In genomic region chrX:24799565-24799964, GRCh38 we compare ENCODE assay signal across 26 cellular contexts.
"Had no signal": no experiment of that assay in that cellular context is flagged by ENCODE, and none has a peak within 500 bp of the region (broad histone marks: within the 10 kb centered on the region; RNA-seq: fewer than 3 reads in every experiment).

No MANE protein-coding gene starts in this region.

- ATAC-seq: activated naive CD8-positive, alpha-beta T cell treated with anti-CD3 and anti-CD28 coated beads, Interleukin-2, amount 50 U/mL, for 24 hours; body of pancreas; effector memory CD8-positive, alpha-beta T cell; esophagus mucosa; lower lobe of right lung; mucosa of descending colon; naive thymus-derived CD4-positive, alpha-beta T cell; stimulated activated effector memory CD8-positive, alpha-beta T cell treated with anti-CD3 and anti-CD28 coated beads, Interleukin-12 subunit alpha, Interleukin-12 subunit beta, amount 100 ng/mL, for 72 hours; stimulated activated naive CD8-positive, alpha-beta T cell treated with anti-CD3 and anti-CD28 coated beads, Interleukin-15, amount 100 ng/mL, for 72 hours; T-helper 17 cell had no signal

- H3K9me3 ChIP-seq: body of pancreas, lower lobe of right lung, mucosa of descending colon, transverse colon had no signal

- H3K27ac Mint-ChIP-seq: activated CD4-positive, alpha-beta memory T cell treated with anti-CD3 and anti-CD28 coated beads, Interleukin-2, amount 10 ng/mL, durations not matched to agents 7 days and 5 days; activated naive CD8-positive, alpha-beta T cell treated with anti-CD3 and anti-CD28 coated beads, Interleukin-2, amount 50 U/mL, for 24 hours; activated T-helper 1 cell treated with anti-CD3 and anti-CD28 coated beads, Interleukin-12 subunit alpha, Interleukin-12 subunit beta, Interleukin-2, Interleukin-4 antibody, amounts not matched to agents 30 ng/mL and 10 ng/mL and 1 ng/mL, durations not matched to agents 14 hours and 24 hours and 36 hours; dendritic cell treated with granulocyte-macrophage colony-stimulating factor and Interleukin-4, amounts not matched to agents 40 ng/mL and 50 ng/mL, for 4 days; effector memory CD8-positive, alpha-beta T cell; naive thymus-derived CD4-positive, alpha-beta T cell; stimulated activated effector memory CD8-positive, alpha-beta T cell treated with anti-CD3 and anti-CD28 coated beads, Interleukin-12 subunit alpha, Interleukin-12 subunit beta, amount 100 ng/mL, for 72 hours; stimulated activated naive CD8-positive, alpha-beta T cell treated with anti-CD3 and anti-CD28 coated beads, Interleukin-15, amount 100 ng/mL, for 72 hours; T-helper 17 cell had no signal

- H3K9me3 Mint-ChIP-seq: activated CD4-positive, alpha-beta memory T cell treated with anti-CD3 and anti-CD28 coated beads, Interleukin-2, amount 10 ng/mL, durations not matched to agents 7 days and 5 days; activated naive CD8-positive, alpha-beta T cell treated with anti-CD3 and anti-CD28 coated beads, Interleukin-2, amount 50 U/mL, for 24 hours; activated T-helper 1 cell treated with anti-CD3 and anti-CD28 coated beads, Interleukin-12 subunit alpha, Interleukin-12 subunit beta, Interleukin-2, Interleukin-4 antibody, amounts not matched to agents 30 ng/mL and 10 ng/mL and 1 ng/mL, durations not matched to agents 14 hours and 24 hours and 36 hours; dendritic cell treated with granulocyte-macrophage colony-stimulating factor and Interleukin-4, amounts not matched to agents 40 ng/mL and 50 ng/mL, for 4 days; effector memory CD8-positive, alpha-beta T cell; naive thymus-derived CD4-positive, alpha-beta T cell; stimulated activated effector memory CD8-positive, alpha-beta T cell treated with anti-CD3 and anti-CD28 coated beads, Interleukin-12 subunit alpha, Interleukin-12 subunit beta, amount 100 ng/mL, for 72 hours; stimulated activated naive CD8-positive, alpha-beta T cell treated with anti-CD3 and anti-CD28 coated beads, Interleukin-15, amount 100 ng/mL, for 72 hours had no signal

- H3K4me3 Mint-ChIP-seq: activated CD4-positive, alpha-beta memory T cell treated with anti-CD3 and anti-CD28 coated beads, Interleukin-2, amount 10 ng/mL, durations not matched to agents 7 days and 5 days; activated naive CD8-positive, alpha-beta T cell treated with anti-CD3 and anti-CD28 coated beads, Interleukin-2, amount 50 U/mL, for 24 hours; activated T-helper 1 cell treated with anti-CD3 and anti-CD28 coated beads, Interleukin-12 subunit alpha, Interleukin-12 subunit beta, Interleukin-2, Interleukin-4 antibody, amounts not matched to agents 30 ng/mL and 10 ng/mL and 1 ng/mL, durations not matched to agents 14 hours and 24 hours and 36 hours; dendritic cell treated with granulocyte-macrophage colony-stimulating factor and Interleukin-4, amounts not matched to agents 40 ng/mL and 50 ng/mL, for 4 days; effector memory CD8-positive, alpha-beta T cell; naive thymus-derived CD4-positive, alpha-beta T cell; stimulated activated effector memory CD8-positive, alpha-beta T cell treated with anti-CD3 and anti-CD28 coated beads, Interleukin-12 subunit alpha, Interleukin-12 subunit beta, amount 100 ng/mL, for 72 hours; stimulated activated naive CD8-positive, alpha-beta T cell treated with anti-CD3 and anti-CD28 coated beads, Interleukin-15, amount 100 ng/mL, for 72 hours; T-helper 17 cell had no signal

- H3K4me1 ChIP-seq: body of pancreas, lower lobe of right lung, transverse colon had no signal

- H3K27me3 Mint-ChIP-seq: activated CD4-positive, alpha-beta memory T cell treated with anti-CD3 and anti-CD28 coated beads, Interleukin-2, amount 10 ng/mL, durations not matched to agents 7 days and 5 days; activated naive CD8-positive, alpha-beta T cell treated with anti-CD3 and anti-CD28 coated beads, Interleukin-2, amount 50 U/mL, for 24 hours; dendritic cell treated with granulocyte-macrophage colony-stimulating factor and Interleukin-4, amounts not matched to agents 40 ng/mL and 50 ng/mL, for 4 days; effector memory CD8-positive, alpha-beta T cell; naive thymus-derived CD4-positive, alpha-beta T cell; stimulated activated naive CD8-positive, alpha-beta T cell treated with anti-CD3 and anti-CD28 coated beads, Interleukin-15, amount 100 ng/mL, for 72 hours; T-helper 17 cell had no signal

- H3K27ac ChIP-seq: body of pancreas, lower lobe of right lung, skin epidermis, transverse colon had no signal

- H3K27me3 ChIP-seq: body of pancreas, transverse colon had no signal

- DNase-seq: activated CD4-positive, alpha-beta memory T cell treated with anti-CD3 and anti-CD28 coated beads, Interleukin-2, amount 10 ng/mL, durations not matched to agents 7 days and 5 days; activated CD4-positive, alpha-beta T cell treated with anti-CD3 and anti-CD28 coated beads for 48 hours; activated CD4-positive, CD25-positive, alpha-beta regulatory T cell; activated gamma-delta T cell; activated naive CD4-positive, alpha-beta T cell treated with anti-CD3 and anti-CD28 coated beads, Interleukin-2, amount 50 U/mL, for 16 hours; activated naive CD8-positive, alpha-beta T cell treated with anti-CD3 and anti-CD28 coated beads, Interleukin-2, amount 50 U/mL, for 24 hours; activated T-cell treated with anti-CD3 and anti-CD28 coated beads for 4 hours; body of pancreas; caudate nucleus; effector memory CD8-positive, alpha-beta T cell; foreskin melanocyte; hippocampal formation; lower lobe of right lung; mesendoderm; mucosa of descending colon; naive thymus-derived CD4-positive, alpha-beta T cell; stimulated activated CD4-positive, alpha-beta T cell treated with anti-CD3 and anti-CD28 coated beads, Interleukin-1b, Interleukin-23, amount 100 ng/mL, for 48 hours; stimulated activated naive CD8-positive, alpha-beta T cell treated with anti-CD3 and anti-CD28 coated beads, Interleukin-15, amount 100 ng/mL, for 72 hours; SW 1271; T-helper 17 cell; transverse colon had no signal

- H3K36me3 ChIP-seq: transverse colon had no signal

- H3K4me3 ChIP-seq: body of pancreas, lower lobe of right lung, mucosa of descending colon, skin epidermis, transverse colon had no signal

- H3K4me1 Mint-ChIP-seq: activated CD4-positive, alpha-beta memory T cell treated with anti-CD3 and anti-CD28 coated beads, Interleukin-2, amount 10 ng/mL, durations not matched to agents 7 days and 5 days; activated naive CD8-positive, alpha-beta T cell treated with anti-CD3 and anti-CD28 coated beads, Interleukin-2, amount 50 U/mL, for 24 hours; stimulated activated effector memory CD8-positive, alpha-beta T cell treated with anti-CD3 and anti-CD28 coated beads, Interleukin-12 subunit alpha, Interleukin-12 subunit beta, amount 100 ng/mL, for 72 hours had no signal
